In the genomic region with DNA sequence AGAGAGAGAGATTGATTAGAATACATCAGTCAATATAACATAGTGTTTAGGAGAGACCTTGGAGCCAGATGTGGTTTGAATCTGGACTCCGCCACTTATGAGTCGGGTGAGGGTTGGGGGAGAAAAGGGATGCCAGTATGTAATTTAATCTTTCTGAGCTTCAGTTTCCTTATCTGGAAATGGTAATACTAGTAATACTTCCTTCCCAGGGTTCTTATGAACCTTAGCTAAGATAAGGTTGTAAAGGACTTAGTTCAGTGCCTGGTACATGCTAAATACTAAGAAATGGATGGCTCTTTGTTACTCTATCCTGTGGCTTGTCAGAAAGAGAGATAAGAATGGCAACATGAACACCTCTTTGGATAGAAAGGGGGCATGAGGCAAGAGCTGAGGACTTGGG, we compare ENCODE assay signal across 13 cellular contexts.
DNase-seq lines count a peak whose midpoint lies in the region; TF ChIP-seq lines count a peak whose summit lies in the region.
"Had no signal": no experiment of that assay in that cellular context is flagged by ENCODE, and none has a peak within 500 bp of the region (broad histone marks: within the 10 kb centered on the region; RNA-seq: fewer than 3 reads in every experiment).

No MANE protein-coding gene starts in this region.

- H3K4me3 ChIP-seq in HEK293 (ENCODE audit: low read depth, low read length) (no peak overlapping the region), breast epithelium (no peak overlapping the region), mesodermal cell (ENCODE audit: extremely low read depth, insufficient read depth, low read length, poor library complexity, severe bottlenecking) (no peak overlapping the region), suprapubic skin (no peak overlapping the region)
- H3K4me3 ChIP-seq: ovary had no signal

- H3K36me3 ChIP-seq in HEK293 (ENCODE audit: control insufficient read depth in 2 of 2, insufficient read depth in 1 of 2, low read length in 2 of 2) (no peaks in the 10 kb centered on the region), breast epithelium (no peaks in the 10 kb centered on the region), mesodermal cell (ENCODE audit: control insufficient read depth, insufficient read depth, low read length) (peaks cover 3% of the 10 kb centered on the region), suprapubic skin (no peaks in the 10 kb centered on the region)
- H3K36me3 ChIP-seq: ovary had no signal

- H3K9me3 ChIP-seq in HEK293 (ENCODE audit: control insufficient read depth, insufficient read depth, low read depth, low read length) (no peaks in the 10 kb centered on the region), breast epithelium (no peaks in the 10 kb centered on the region), mesodermal cell (ENCODE audit: control insufficient read depth, low read length) (no peaks in the 10 kb centered on the region), suprapubic skin (no peaks in the 10 kb centered on the region)
- H3K9me3 ChIP-seq: ovary had no signal

- CTCF ChIA-PET in HEK293 (lab: Yijun Ruan, JAX), result interaction anchor here (0.5 to 5.1 kb wide), 6 partner anchors 8 to 693 kb away, joined by 3 to 54 read pairs (median 3); no protein-coding TSS in a partner anchor

- TF ChIP-seq EP300 in suprapubic skin (IDR thresholded peaks at IDR 0.05), result no peak

- H3K27me3 ChIP-seq in breast epithelium (no peaks in the 10 kb centered on the region), suprapubic skin (no peaks in the 10 kb centered on the region)
- H3K27me3 ChIP-seq: ovary had no signal

- TF ChIP-seq CTCF in HEK293 (tag by site-specific recombination; IDR thresholded peaks at IDR 0.05) (no peak), breast epithelium (IDR thresholded peaks at IDR 0.05) (no peak), suprapubic skin (IDR thresholded peaks at IDR 0.05) (no peak)

- peaks cover 13% of the 10 kb centered on the region for H3K4me1 ChIP-seq in HEK293 (ENCODE audit: control insufficient read depth, insufficient read depth, low read length)
- H3K4me1 ChIP-seq in breast epithelium, result peaks cover 4 to 6% of the 10 kb centered on the region in 2 donors
- H3K4me1 ChIP-seq in mesodermal cell (ENCODE audit: control insufficient read depth, insufficient read depth, low read length, poor library complexity, severe bottlenecking), result peaks cover 46% of the 10 kb centered on the region
- peaks cover 36% of the 10 kb centered on the region for H3K4me1 ChIP-seq in suprapubic skin

- intact Hi-C loops in breast epithelium (cut with DNase I; ENCODE audit: low total_unique reads), result no loop called here

- DNase-seq in breast epithelium (ENCODE audit: low spot score in 2 of 2) (no peak), suprapubic skin (ENCODE audit: low spot score in 2 of 2) (no peak), NCI-H2196 (lab: John Stamatoyannopoulos, UW; ENCODE audit: unreplicated experiment) (no peak), epidermal melanocyte (ENCODE audit: insufficient read length, low spot score) (no peak), NCI-H187 treated with DMSO at 0.1 percent for 48 hours (lab: John Stamatoyannopoulos, UW) (no peak)
- DNase-seq in stimulated activated naive CD4-positive, alpha-beta T cell treated with Interleukin-2 at 50 U/mL for 16 hours (lab: John Stamatoyannopoulos, UW), result no peak
- DNase-seq: activated gamma-delta T cell treated with Interleukin-2 at 50 U/mL for 16 hours; CD8-positive, alpha-beta memory T cell; GF-D8; stimulated activated CD4-positive, alpha-beta T cell treated with anti-CD3 and anti-CD28 coated beads, Interleukin-1b, Interleukin-23, amount 100 ng/mL, for 48 hours had no signal

- POLR2A ChIA-PET in HEK293 (lab: Yijun Ruan, JAX), result no interaction called here

- no CpG with 5 or more reads among the region's 2 CpGs for whole genome bisulfite sequencing in mesodermal cell (ENCODE audit: insufficient coverage in 2 of 2), 2 experiments
- WGBS in suprapubic skin, result 96% methylated on average over 2 of the region's 2 CpGs

- TF ChIP-seq POLR2A in breast epithelium (IDR thresholded peaks at IDR 0.05), result no peak
- TF ChIP-seq POLR2A in suprapubic skin (IDR thresholded peaks at IDR 0.05), result no peak

- H3K27ac ChIP-seq in HEK293 (ENCODE audit: extremely low read depth, low read depth, low read length), result peak overlapping the region; percentile 21; the same call in 1 of the 2 replicates
- peak overlapping the region; percentile 57 to 88 for H3K27ac ChIP-seq in breast epithelium
- peak overlapping the region; percentile 74 for H3K27ac ChIP-seq in mesodermal cell (ENCODE audit: low read depth, low read length, severe bottlenecking)
- peak overlapping the region; percentile 55 for H3K27ac ChIP-seq in suprapubic skin
- H3K27ac ChIP-seq: ovary had no signal

TF ChIP-seq in HEK293, 187 proteins besides CTCF, POLR2A, EP300 and RAD21:
- TF ChIP-seq, protein P1, sequence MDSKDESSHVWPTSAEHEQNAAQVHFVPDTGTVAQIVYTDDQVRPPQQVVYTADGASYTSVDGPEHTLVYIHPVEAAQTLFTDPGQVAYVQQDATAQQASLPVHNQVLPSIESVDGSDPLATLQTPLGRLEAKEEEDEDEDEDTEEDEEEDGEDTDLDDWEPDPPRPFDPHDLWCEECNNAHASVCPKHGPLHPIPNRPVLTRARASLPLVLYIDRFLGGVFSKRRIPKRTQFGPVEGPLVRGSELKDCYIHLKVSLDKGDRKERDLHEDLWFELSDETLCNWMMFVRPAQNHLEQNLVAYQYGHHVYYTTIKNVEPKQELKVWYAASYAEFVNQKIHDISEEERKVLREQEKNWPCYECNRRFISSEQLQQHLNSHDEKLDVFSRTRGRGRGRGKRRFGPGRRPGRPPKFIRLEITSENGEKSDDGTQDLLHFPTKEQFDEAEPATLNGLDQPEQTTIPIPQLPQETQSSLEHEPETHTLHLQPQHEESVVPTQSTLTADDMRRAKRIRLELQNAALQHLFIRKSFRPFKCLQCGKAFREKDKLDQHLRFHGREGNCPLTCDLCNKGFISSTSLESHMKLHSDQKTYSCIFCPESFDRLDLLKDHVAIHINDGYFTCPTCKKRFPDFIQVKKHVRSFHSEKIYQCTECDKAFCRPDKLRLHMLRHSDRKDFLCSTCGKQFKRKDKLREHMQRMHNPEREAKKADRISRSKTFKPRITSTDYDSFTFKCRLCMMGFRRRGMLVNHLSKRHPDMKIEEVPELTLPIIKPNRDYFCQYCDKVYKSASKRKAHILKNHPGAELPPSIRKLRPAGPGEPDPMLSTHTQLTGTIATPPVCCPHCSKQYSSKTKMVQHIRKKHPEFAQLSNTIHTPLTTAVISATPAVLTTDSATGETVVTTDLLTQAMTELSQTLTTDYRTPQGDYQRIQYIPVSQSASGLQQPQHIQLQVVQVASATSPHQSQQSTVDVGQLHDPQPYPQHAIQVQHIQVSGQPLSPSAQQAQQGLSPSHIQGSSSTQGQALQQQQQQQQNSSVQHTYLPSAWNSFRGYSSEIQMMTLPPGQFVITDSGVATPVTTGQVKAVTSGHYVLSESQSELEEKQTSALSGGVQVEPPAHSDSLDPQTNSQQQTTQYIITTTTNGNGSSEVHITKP (tag by site-specific recombination; IDR thresholded peaks at IDR 0.05), result peak; percentile 49; the same call in 1 of the 2 replicates
- no peak for TF ChIP-seq ZFP41 (tag by site-specific recombination; IDR thresholded peaks at IDR 0.05; ENCODE audit: borderline replicate concordance)
- TF ChIP-seq ZNF311 (tag by site-specific recombination; IDR thresholded peaks at IDR 0.05; ENCODE audit: borderline replicate concordance), result no peak
- peak; percentile 17; the same call in 1 of the 2 replicates for TF ChIP-seq ZNF596 (tag by site-specific recombination; IDR thresholded peaks at IDR 0.05)
TF ChIP-seq in HEK293: peak in this region for 2.

Comparison
In these comparisons a context has a peak if more than half of its experiments do, and no peak if none do; other contexts are left out.
1. H3K27ac ChIP-seq: peak in every context shown above with its lines; median percentile 74 in mesodermal cell; 72 in breast epithelium; 55 in suprapubic skin; 21 in HEK293.